Comparison of ENCODE assay signal across 20 cellular contexts in the genomic region with DNA sequence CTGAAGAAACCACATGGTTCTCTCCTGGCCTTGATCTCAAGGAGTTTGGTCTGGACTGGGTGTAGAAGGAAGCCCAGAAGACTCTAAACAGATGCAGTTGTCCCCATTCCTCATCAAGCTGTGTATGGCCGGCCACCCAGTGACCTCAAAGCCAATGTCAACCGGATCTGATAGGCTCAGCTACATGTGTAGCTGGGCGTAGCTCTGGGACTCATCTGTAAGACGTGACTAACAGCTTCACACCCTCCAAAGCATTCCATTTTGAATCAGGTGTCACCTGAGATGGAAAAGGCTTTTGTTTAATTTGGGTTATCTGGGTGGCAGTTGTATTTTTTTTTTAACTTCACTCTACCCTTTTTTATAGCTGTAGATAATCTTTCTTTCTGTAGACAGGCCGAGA.
DNase-seq lines count a peak whose midpoint lies in the region; ATAC-seq, FAIRE-seq and TF ChIP-seq lines count a peak whose summit lies in the region.
"Had no signal": no experiment of that assay in that cellular context is flagged by ENCODE, and none has a peak within 500 bp of the region (broad histone marks: within the 10 kb centered on the region; RNA-seq: fewer than 3 reads in every experiment).

No MANE protein-coding gene starts in this region.

- ATAC-seq in GM23338 (no peak), foreskin keratinocyte (peak; percentile 24)

- no peak overlapping the region for H3K9ac ChIP-seq in endodermal cell (ENCODE audit: extremely low read depth, low read length, poor library complexity, severe bottlenecking)
- H3K9ac ChIP-seq: BLaER1 had no signal

- H3K4me1 Mint-ChIP-seq in GM23338 (peaks cover 15% of the 10 kb centered on the region), endodermal cell (peaks cover 8% of the 10 kb centered on the region), glutamatergic neuron (ENCODE audit: low read depth, unreplicated experiment) (no peaks in the 10 kb centered on the region)
- H3K4me1 Mint-ChIP-seq: CD14-positive monocyte; CD4-positive, alpha-beta memory T cell had no signal

- H3K4me3 Mint-ChIP-seq in GM23338 (no peak overlapping the region), endodermal cell (no peak overlapping the region), glutamatergic neuron (ENCODE audit: unreplicated experiment) (no peak overlapping the region)
- H3K4me3 Mint-ChIP-seq: CD14-positive monocyte; CD4-positive, alpha-beta memory T cell; H9 had no signal

- H3K9me3 Mint-ChIP-seq in GM23338 (no peaks in the 10 kb centered on the region), endodermal cell (peaks cover 13% of the 10 kb centered on the region), glutamatergic neuron (ENCODE audit: unreplicated experiment) (no peaks in the 10 kb centered on the region)

- TF ChIP-seq CTCF in GM23338 (conservative IDR thresholded peaks at IDR 0.05; ENCODE audit: low read depth in 2 of 2): no peak
- TF ChIP-seq CTCF in endodermal cell (conservative IDR thresholded peaks at IDR 0.05): no peak
- TF ChIP-seq CTCF in foreskin keratinocyte (conservative IDR thresholded peaks at IDR 0.05): no peak
- TF ChIP-seq CTCF in glutamatergic neuron (IDR thresholded peaks at IDR 0.05; ENCODE audit: partially characterized antibody, unreplicated experiment): no peak
- TF ChIP-seq CTCF in left ventricle myocardium inferior (IDR thresholded peaks at IDR 0.05; ENCODE audit: borderline replicate concordance): no peak

- intact Hi-C loops in left ventricle myocardium inferior (cut with micrococcal nuclease): no loop called here

- H3K36me3 ChIP-seq in GM23338 (ENCODE audit: insufficient read depth) (no peaks in the 10 kb centered on the region), endodermal cell (ENCODE audit: control insufficient read depth, insufficient read depth, low read length) (no peaks in the 10 kb centered on the region), left ventricle myocardium inferior (no peaks in the 10 kb centered on the region)
- H3K36me3 ChIP-seq: BLaER1 had no signal

- no peak overlapping the region for H3K27ac ChIP-seq in GM23338 (ENCODE audit: low read depth)
- H3K27ac ChIP-seq in endodermal cell (ENCODE audit: low read depth, low read length): no peak overlapping the region
- no peak overlapping the region for H3K27ac ChIP-seq in foreskin keratinocyte
- no peak overlapping the region for H3K27ac ChIP-seq in left ventricle myocardium inferior (replicated peaks)
- H3K27ac ChIP-seq: 22Rv1, BLaER1 had no signal

- H3K9me2 ChIP-seq in GM23338 (ENCODE audit: insufficient read depth): peaks cover 4% of the 10 kb centered on the region; the same call in 1 of the 2 replicates

- no peaks in the 10 kb centered on the region for H3K36me3 Mint-ChIP-seq in GM23338 (ENCODE audit: low read depth)
- no peaks in the 10 kb centered on the region for H3K36me3 Mint-ChIP-seq in endodermal cell (ENCODE audit: low read depth)
- H3K36me3 Mint-ChIP-seq in glutamatergic neuron (ENCODE audit: unreplicated experiment): peaks cover 4% of the 10 kb centered on the region
- H3K36me3 Mint-ChIP-seq: CD14-positive monocyte; CD4-positive, alpha-beta memory T cell had no signal

- H3K79me2 ChIP-seq in GM23338 (replicated peaks; ENCODE audit: insufficient read depth): no peaks in the 10 kb centered on the region

- H3K4me1 ChIP-seq in GM23338 (ENCODE audit: insufficient read depth) (peaks cover 4% of the 10 kb centered on the region), endodermal cell (ENCODE audit: control insufficient read depth, insufficient read depth, low read length) (peaks cover 6% of the 10 kb centered on the region), foreskin keratinocyte (no peaks in the 10 kb centered on the region), left ventricle myocardium inferior (no peaks in the 10 kb centered on the region)
- H3K4me1 ChIP-seq: BLaER1 had no signal

- peaks cover 6% of the 10 kb centered on the region for H3K27me3 Mint-ChIP-seq in GM23338 (ENCODE audit: insufficient read depth, low read depth, poor library complexity)
- H3K27me3 Mint-ChIP-seq in endodermal cell (ENCODE audit: insufficient read depth): no peaks in the 10 kb centered on the region
- H3K27me3 Mint-ChIP-seq in glutamatergic neuron (ENCODE audit: unreplicated experiment): peaks cover 3% of the 10 kb centered on the region

- H4K20me1 ChIP-seq in GM23338 (replicated peaks; ENCODE audit: insufficient read depth): no peaks in the 10 kb centered on the region
- H4K20me1 ChIP-seq: BLaER1 had no signal

- H3K27ac Mint-ChIP-seq in GM23338: no peak overlapping the region
- H3K27ac Mint-ChIP-seq in endodermal cell: no peak overlapping the region
- H3K27ac Mint-ChIP-seq in glutamatergic neuron (ENCODE audit: unreplicated experiment): no peak overlapping the region
- H3K27ac Mint-ChIP-seq: CD14-positive monocyte; CD4-positive, alpha-beta memory T cell; H9 had no signal

- no peaks in the 10 kb centered on the region for H3F3A ChIP-seq in GM23338 (replicated peaks; ENCODE audit: low read depth)

- H3K9me3 ChIP-seq in endodermal cell (ENCODE audit: control insufficient read depth, low read length) (no peaks in the 10 kb centered on the region), left ventricle myocardium inferior (replicated peaks) (no peaks in the 10 kb centered on the region)
- H3K9me3 ChIP-seq: BLaER1 had no signal

- no peaks in the 10 kb centered on the region for H3K27me3 ChIP-seq in GM23338 (ENCODE audit: insufficient read depth)
- no peaks in the 10 kb centered on the region for H3K27me3 ChIP-seq in endodermal cell (ENCODE audit: control insufficient read depth, insufficient read depth, low read length, poor library complexity, severe bottlenecking)
- H3K27me3 ChIP-seq in foreskin keratinocyte: no peaks in the 10 kb centered on the region
- H3K27me3 ChIP-seq in left ventricle myocardium inferior (ENCODE audit: low read depth): peaks cover 4% of the 10 kb centered on the region
- H3K27me3 ChIP-seq: BLaER1 had no signal

- peak; percentile 23 for FAIRE-seq in urothelium cell line (lab: Jason Lieb, UNC)
- FAIRE-seq: GM12892, GM18507, H1, HTR-8/SVneo had no signal

- no peak for DNase-seq in GM23338 (ENCODE audit: low spot score)
- peak; percentile 20 for DNase-seq in endodermal cell
- DNase-seq in foreskin keratinocyte: no peak
- no peak for DNase-seq in urothelium cell line (ENCODE audit: low spot score)
- no peak for DNase-seq in cerebellar cortex (ENCODE audit: low spot score)
- DNase-seq in glutamatergic neuron: no peak
- DNase-seq in left ventricle myocardium inferior: no peak
- DNase-seq: CD4-positive, alpha-beta memory T cell; DMS153; DMS79; GDM1; H9; IMR-90 had no signal

- H3K4me3 ChIP-seq in GM23338 (no peak overlapping the region), endodermal cell (ENCODE audit: low read length) (no peak overlapping the region), left ventricle myocardium inferior (no peak overlapping the region)
- H3K4me3 ChIP-seq: BLaER1 had no signal

- no peak overlapping the region for H3K4me2 ChIP-seq in GM23338
- H3K4me2 ChIP-seq: BLaER1 had no signal

- peak overlapping the region; percentile 74; the same call in 1 of the 2 replicates for H2AFZ ChIP-seq in GM23338

- WGBS in endodermal cell (ENCODE audit: insufficient coverage in 1 of 2, insufficient read length in 1 of 2), 2 experiments: 95% methylated on average over 5 of the region's 5 CpGs; no CpG with 5 or more reads in 1 of the 2 experiments

TF ChIP-seq in GM23338, 12 proteins besides CTCF, POLR2A, EP300 and RAD21 (continues in another document):
- no peak for TF ChIP-seq EZH2 (IDR thresholded peaks at IDR 0.05; ENCODE audit: low read depth, unreplicated experiment)
- TF ChIP-seq ZNF114 (CRISPR knock-in tag; IDR thresholded peaks at IDR 0.05): no peak
- TF ChIP-seq, protein P1, sequence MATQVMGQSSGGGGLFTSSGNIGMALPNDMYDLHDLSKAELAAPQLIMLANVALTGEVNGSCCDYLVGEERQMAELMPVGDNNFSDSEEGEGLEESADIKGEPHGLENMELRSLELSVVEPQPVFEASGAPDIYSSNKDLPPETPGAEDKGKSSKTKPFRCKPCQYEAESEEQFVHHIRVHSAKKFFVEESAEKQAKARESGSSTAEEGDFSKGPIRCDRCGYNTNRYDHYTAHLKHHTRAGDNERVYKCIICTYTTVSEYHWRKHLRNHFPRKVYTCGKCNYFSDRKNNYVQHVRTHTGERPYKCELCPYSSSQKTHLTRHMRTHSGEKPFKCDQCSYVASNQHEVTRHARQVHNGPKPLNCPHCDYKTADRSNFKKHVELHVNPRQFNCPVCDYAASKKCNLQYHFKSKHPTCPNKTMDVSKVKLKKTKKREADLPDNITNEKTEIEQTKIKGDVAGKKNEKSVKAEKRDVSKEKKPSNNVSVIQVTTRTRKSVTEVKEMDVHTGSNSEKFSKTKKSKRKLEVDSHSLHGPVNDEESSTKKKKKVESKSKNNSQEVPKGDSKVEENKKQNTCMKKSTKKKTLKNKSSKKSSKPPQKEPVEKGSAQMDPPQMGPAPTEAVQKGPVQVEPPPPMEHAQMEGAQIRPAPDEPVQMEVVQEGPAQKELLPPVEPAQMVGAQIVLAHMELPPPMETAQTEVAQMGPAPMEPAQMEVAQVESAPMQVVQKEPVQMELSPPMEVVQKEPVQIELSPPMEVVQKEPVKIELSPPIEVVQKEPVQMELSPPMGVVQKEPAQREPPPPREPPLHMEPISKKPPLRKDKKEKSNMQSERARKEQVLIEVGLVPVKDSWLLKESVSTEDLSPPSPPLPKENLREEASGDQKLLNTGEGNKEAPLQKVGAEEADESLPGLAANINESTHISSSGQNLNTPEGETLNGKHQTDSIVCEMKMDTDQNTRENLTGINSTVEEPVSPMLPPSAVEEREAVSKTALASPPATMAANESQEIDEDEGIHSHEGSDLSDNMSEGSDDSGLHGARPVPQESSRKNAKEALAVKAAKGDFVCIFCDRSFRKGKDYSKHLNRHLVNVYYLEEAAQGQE (IDR thresholded peaks at IDR 0.05; ENCODE audit: unreplicated experiment): no peak
- TF ChIP-seq NANOG (IDR thresholded peaks at IDR 0.05; ENCODE audit: borderline replicate concordance): no peak
- no peak for TF ChIP-seq JUNB (IDR thresholded peaks at IDR 0.05; ENCODE audit: unreplicated experiment)
- no peak for TF ChIP-seq CREB1 (CRISPR knock-in tag; IDR thresholded peaks at IDR 0.05; ENCODE audit: low read depth)
- no peak for TF ChIP-seq POLR2AphosphoS5 (IDR thresholded peaks at IDR 0.05; ENCODE audit: low read depth)
